ENCODE assay signal across 17 cellular contexts in genomic region chr9:95085036-95085770, GRCh38.
A peak's percentile ranks its signal among the peaks of the same experiment; 100 is the strongest.
DNase-seq lines count a peak whose midpoint lies in the region; ATAC-seq and TF ChIP-seq lines count a peak whose summit lies in the region.
"Had no signal": no experiment of that assay in that cellular context is flagged by ENCODE, and none has a peak within 500 bp of the region (broad histone marks: within the 10 kb centered on the region; RNA-seq: fewer than 3 reads in every experiment).

No MANE protein-coding gene starts in this region.

- TF ChIP-seq POLR2A in gastrocnemius medialis (IDR thresholded peaks at IDR 0.05), result no peak

- in situ Hi-C loops in gastrocnemius medialis (cut with MboI; ENCODE audit: low sequenced_read_pairs in 4 of 4), result no loop called here

- no peak for TF ChIP-seq CTCF in gastrocnemius medialis (IDR thresholded peaks at IDR 0.05 in 4 of 5, conservative IDR thresholded peaks at IDR 0.05 in 1 of 5)

- intact Hi-C loops in right cardiac atrium (cut with DNase I), result loop anchor here in 1 of 4 donors (10.0 kb wide), 1 partner anchor 60 kb away; no protein-coding TSS in a partner anchor
- intact Hi-C loops in gastrocnemius medialis (cut with DNase I; ENCODE audit: low total_unique reads), result loop anchor here (2.0 kb wide), 1 partner anchor 42 kb away; no protein-coding TSS in a partner anchor

- H3K27me3 ChIP-seq in right cardiac atrium (ENCODE audit: control insufficient read depth, insufficient read depth) (no peaks in the 10 kb centered on the region), gastrocnemius medialis (no peaks in the 10 kb centered on the region)
- H3K27me3 ChIP-seq: MG63, SJSA1 had no signal

- no peak overlapping the region for H3K4me3 ChIP-seq in Jurkat, Clone E6-1 (ENCODE audit: low read length)
- H3K4me3 ChIP-seq in right cardiac atrium (ENCODE audit: low read length), result no peak overlapping the region
- peak overlapping the region in 1 of 4 donors; percentile 19 for H3K4me3 ChIP-seq in gastrocnemius medialis
- H3K4me3 ChIP-seq: GM12878, MG63, SJSA1 had no signal

- peaks cover 0 to 19% of the 10 kb centered on the region in 2 donors for H3K36me3 ChIP-seq in gastrocnemius medialis

- peaks cover 5% of the 10 kb centered on the region for H3K4me1 ChIP-seq in right cardiac atrium (ENCODE audit: control insufficient read depth, insufficient read depth, low read length)
- H3K4me1 ChIP-seq in gastrocnemius medialis, result peaks cover 72 to 79% of the 10 kb centered on the region in 2 donors

- ATAC-seq in right cardiac atrium (no peak), gastrocnemius medialis (peak; percentile 21 to 33), HG03469 (IDR thresholded peaks at IDR 0.05; ENCODE audit: unreplicated experiment) (no peak), GM21360 (IDR thresholded peaks at IDR 0.05; ENCODE audit: unreplicated experiment) (no peak)
- ATAC-seq: activated CD8-positive, alpha-beta T cell treated with anti-CD3 and anti-CD28 coated beads, Interleukin-2, amount 10 ng/mL, durations not matched to agents 7 days and 5 days; GM12878; naive thymus-derived CD8-positive, alpha-beta T cell had no signal

- H3K27ac ChIP-seq in right cardiac atrium (ENCODE audit: low read length) (peak overlapping the region; percentile 27), gastrocnemius medialis (peak overlapping the region; percentile 84 to 96 (median 91))
- H3K27ac ChIP-seq: SJSA1 had no signal

- DNase-seq in A172 (ENCODE audit: low spot score) (peak; percentile 10), right cardiac atrium (no peak), gastrocnemius medialis (peak in 1 of 2 donors; percentile 73), ureter (ENCODE audit: low spot score) (no peak)
- peak; percentile 23 for DNase-seq in Jurkat, Clone E6-1 (ENCODE audit: low read depth, low spot score)
- DNase-seq in stimulated activated CD4-positive, alpha-beta T cell treated with anti-CD3 and anti-CD28 coated beads, Interleukin-15, amount 100 ng/mL, for 24 hours, result no peak
- DNase-seq: activated B cell treated with CpG ODN at 0.5 μM for 24 hours; activated CD8-positive, alpha-beta T cell treated with anti-CD3 and anti-CD28 coated beads, Interleukin-2, amount 10 ng/mL, durations not matched to agents 7 days and 5 days; AML-193; foreskin melanocyte; MG63; NCI-H510A had no signal

- H3K9me3 ChIP-seq in right cardiac atrium (ENCODE audit: control insufficient read depth, low read length) (no peaks in the 10 kb centered on the region), gastrocnemius medialis (no peaks in the 10 kb centered on the region)
- H3K9me3 ChIP-seq: MG63, SJSA1 had no signal

- WGBS in right cardiac atrium, result 80% methylated on average over 29 of the region's 29 CpGs

Comparison
In these comparisons a context has a peak if more than half of its experiments do, and no peak if none do; other contexts are left out.
1. DNase-seq: peak in A172 (single experiment) and Jurkat, Clone E6-1 (single experiment); none in right cardiac atrium (0 of 3), ureter (single experiment) and stimulated activated CD4-positive, alpha-beta T cell treated with anti-CD3 and anti-CD28 coated beads, Interleukin-15, amount 100 ng/mL, for 24 hours (single experiment).
2. ATAC-seq: peak in gastrocnemius medialis (2 of 2); none in right cardiac atrium (0 of 2), HG03469 (single experiment) and GM21360 (single experiment).